Comparison of ENCODE assay signal across 8 cellular contexts in the genomic region with DNA sequence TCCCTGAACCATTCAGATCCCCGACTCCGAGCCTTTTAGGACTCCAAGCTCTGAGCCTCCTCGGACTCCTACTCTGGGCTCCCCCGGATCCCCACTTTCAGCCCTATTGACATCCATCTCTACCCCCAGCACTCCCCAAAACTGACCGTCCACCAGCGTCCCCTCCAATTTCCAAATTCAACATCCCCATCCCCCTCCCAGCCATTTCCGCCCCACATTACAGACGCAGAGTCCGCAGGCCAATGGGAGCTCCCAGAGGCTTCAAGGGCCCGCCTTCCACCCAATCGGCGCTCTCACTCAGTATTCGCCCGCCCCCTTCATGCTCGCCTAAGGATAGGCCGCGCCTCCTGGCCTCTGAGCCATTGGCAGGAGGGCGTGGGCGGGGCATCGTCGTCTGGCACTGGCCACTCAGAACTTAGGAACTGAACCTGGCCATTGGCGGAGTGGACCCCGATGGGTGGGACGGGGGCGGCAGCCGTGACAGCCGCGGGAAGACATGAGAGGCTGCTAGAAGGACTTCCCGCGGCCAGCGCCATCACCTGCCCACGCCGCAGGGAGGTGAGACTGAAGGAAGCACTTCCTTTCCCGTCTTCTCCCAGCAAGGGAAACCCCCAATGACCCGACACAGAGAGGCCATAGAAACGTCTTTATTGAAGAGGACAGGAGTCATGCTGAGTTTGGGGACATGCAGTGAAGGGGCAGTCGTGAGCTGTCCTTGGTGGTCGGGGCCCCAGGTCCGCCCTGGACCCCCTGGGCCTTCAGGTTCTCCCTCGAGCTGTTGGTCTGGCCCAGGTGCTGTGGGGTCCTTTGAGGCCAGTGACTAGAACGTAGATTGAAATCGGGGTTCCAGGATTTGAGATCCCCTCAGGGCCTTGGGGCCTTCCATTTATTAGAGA. TPM values are rescaled to one million over a fixed set of nuclear protein-coding genes. Genes with fewer than 3 reads are reported as not detected.
DNase-seq lines count a peak whose midpoint lies in the region; ATAC-seq lines count a peak whose summit lies in the region.

A gene (minus strand): TSS at position 185 of the 896 bp plus-strand sequence. CDS start 816 bp downstream, outside the sequence.

- H3K27ac ChIP-seq in BLaER1 treated with 17β-estradiol and CSF1 and Interleukin-3, amounts not matched to agents 10 nM and 100 nM: peak within 1 kb of the TSS; percentile 73 to 85 (median 82)

- peak; percentile 100 for DNase-seq in NCI-H748 (lab: John Stamatoyannopoulos, UW; ENCODE audit: unreplicated experiment)
- peak; percentile 99 for DNase-seq in activated CD4-positive, alpha-beta T cell treated with anti-CD3 and anti-CD28 coated beads, Interleukin-2, amount 50 U/mL, for 1 hour
- peak; percentile 99 for DNase-seq in left lobe of liver (ENCODE audit: low spot score)
- DNase-seq in stimulated activated CD4-positive, alpha-beta T cell treated with anti-CD3 and anti-CD28 coated beads, Interleukin-2, amount 100 ng/mL, for 4 hours (ENCODE audit: low read depth): peak; percentile 97

- H3K4me3 Mint-ChIP-seq in dendritic cell treated with granulocyte-macrophage colony-stimulating factor and Interleukin-4, amounts not matched to agents 40 ng/mL and 50 ng/mL, for 4 days: peak within 1 kb of the TSS; percentile 97

- intact Hi-C loops in dendritic cell treated with granulocyte-macrophage colony-stimulating factor and Interleukin-4, amounts not matched to agents 40 ng/mL and 50 ng/mL, for 4 days (cut with micrococcal nuclease): loop anchor here (2.0 kb wide), 1 partner anchor 41 kb away; a partner anchor contains a TSS

- peak within 1 kb of the TSS; percentile 98 for H3K27ac Mint-ChIP-seq in dendritic cell treated with granulocyte-macrophage colony-stimulating factor and Interleukin-4, amounts not matched to agents 40 ng/mL and 50 ng/mL, for 4 days

- H3K4me3 ChIP-seq in BLaER1 treated with 17β-estradiol and CSF1 and Interleukin-3, amounts not matched to agents 10 nM and 100 nM: peak within 1 kb of the TSS; percentile 71 to 82 (median 78)

- H4K20me1 ChIP-seq in BLaER1 treated with 17β-estradiol and CSF1 and Interleukin-3, amounts not matched to agents 10 nM and 100 nM: no peaks in the 10 kb centered on the region; a peak in 1 of 22 replicates

- H3K36me3 ChIP-seq in BLaER1 treated with 17β-estradiol and CSF1 and Interleukin-3, amounts not matched to agents 10 nM and 100 nM: peaks cover 0 to 23% (median 0%) of the 10 kb centered on the region in 11 experiments; a peak in 6 of 22 replicates

- H3K36me3 Mint-ChIP-seq in dendritic cell treated with granulocyte-macrophage colony-stimulating factor and Interleukin-4, amounts not matched to agents 40 ng/mL and 50 ng/mL, for 4 days (ENCODE audit: low read depth): peaks cover 24% of the 10 kb centered on the region

- H3K27me3 Mint-ChIP-seq in dendritic cell treated with granulocyte-macrophage colony-stimulating factor and Interleukin-4, amounts not matched to agents 40 ng/mL and 50 ng/mL, for 4 days: peaks cover 12% of the 10 kb centered on the region

- ATAC-seq in GM19351 (IDR thresholded peaks at IDR 0.05; ENCODE audit: unreplicated experiment) (peak; percentile 97), HG03521 (IDR thresholded peaks at IDR 0.05; ENCODE audit: unreplicated experiment) (peak; percentile 96), left lobe of liver (peak; percentile 94)

- no peaks in the 10 kb centered on the region for H3K9me3 Mint-ChIP-seq in dendritic cell treated with granulocyte-macrophage colony-stimulating factor and Interleukin-4, amounts not matched to agents 40 ng/mL and 50 ng/mL, for 4 days

- peak within 1 kb of the TSS; percentile 79 to 89 (median 84) for H3K9ac ChIP-seq in BLaER1 treated with 17β-estradiol and CSF1 and Interleukin-3, amounts not matched to agents 10 nM and 100 nM

- peaks cover 45% of the 10 kb centered on the region for H3K4me1 Mint-ChIP-seq in dendritic cell treated with granulocyte-macrophage colony-stimulating factor and Interleukin-4, amounts not matched to agents 40 ng/mL and 50 ng/mL, for 4 days (ENCODE audit: low read depth)

- H3K27me3 ChIP-seq in BLaER1 treated with 17β-estradiol and CSF1 and Interleukin-3, amounts not matched to agents 10 nM and 100 nM: peaks cover 0 to 8% (median under 1%) of the 10 kb centered on the region in 11 experiments; a peak in 11 of 22 replicates

- peaks cover 18 to 28% (median 20%) of the 10 kb centered on the region in 10 experiments for H3K4me1 ChIP-seq in BLaER1 treated with 17β-estradiol and CSF1 and Interleukin-3, amounts not matched to agents 10 nM and 100 nM

- H3K9me3 ChIP-seq in BLaER1 treated with 17β-estradiol and CSF1 and Interleukin-3, amounts not matched to agents 10 nM and 100 nM (replicated peaks in 1 of 11): no peaks in the 10 kb centered on the region

- peak within 1 kb of the TSS; percentile 88 to 99 (median 95) for H3K4me2 ChIP-seq in BLaER1 treated with 17β-estradiol and CSF1 and Interleukin-3, amounts not matched to agents 10 nM and 100 nM

RNA-seq across cellular contexts. Expression of the gene that starts here (rescaled TPM):
- total RNA-seq in left lobe of liver: 10.3 TPM

Comparison
In these comparisons a context has a peak if more than half of its experiments do, and no peak if none do; other contexts are left out.
1. Peak in every context shown above with its lines: DNase-seq, ATAC-seq, H3K4me3 ChIP-seq and H3K27ac ChIP-seq.